ENCODE assay signal across 10 cellular contexts in genomic region chr17:49910094-49910857, GRCh38. TPM values are rescaled to one million over a fixed set of nuclear protein-coding genes. Genes with fewer than 3 reads are reported as not detected.
DNase-seq lines count a peak whose midpoint lies in the region; ATAC-seq and TF ChIP-seq lines count a peak whose summit lies in the region.
"Had no signal": no experiment of that assay in that cellular context is flagged by ENCODE, and none has a peak within 500 bp of the region (broad histone marks: within the 10 kb centered on the region; RNA-seq: fewer than 3 reads in every experiment).

No MANE protein-coding gene starts in this region.

- no peak for TF ChIP-seq EP300 in stomach (IDR thresholded peaks at IDR 0.05)

- 3% methylated on average over 40 to 68 of the region's 69 CpGs for WGBS in mesodermal cell (ENCODE audit: insufficient coverage in 2 of 2), 2 experiments
- 2 to 5% (median 2%) methylated on average over 9 to 69 of the region's 69 CpGs for WGBS in stomach, 5 donors

- H3K36me3 ChIP-seq in mesodermal cell (ENCODE audit: control insufficient read depth, insufficient read depth, low read length) (no peaks in the 10 kb centered on the region), stomach (no peaks in the 10 kb centered on the region)

- ATAC-seq in HG03460 (IDR thresholded peaks at IDR 0.05; ENCODE audit: unreplicated experiment) (no peak), GM21526 (IDR thresholded peaks at IDR 0.05; ENCODE audit: low FRiP score, unreplicated experiment) (no peak)

- TF ChIP-seq CTCF in brain (conservative IDR thresholded peaks at IDR 0.05) (no peak), stomach (IDR thresholded peaks at IDR 0.05) (no peak)

- peak overlapping the region in 1 of 5 experiments; percentile 54 for H3K27ac Mint-ChIP-seq in brain
- H3K27ac Mint-ChIP-seq: CD4-positive, alpha-beta T cell had no signal

- peaks cover 5% of the 10 kb centered on the region for H3K4me1 ChIP-seq in mesodermal cell (ENCODE audit: control insufficient read depth, insufficient read depth, low read length, poor library complexity, severe bottlenecking)
- H3K4me1 ChIP-seq in stomach: peaks cover 8 to 15% (median 12%) of the 10 kb centered on the region in 4 donors

- H3K27me3 Mint-ChIP-seq in brain: peaks cover 95% of the 10 kb centered on the region

- peaks cover 18 to 99% (median 76%) of the 10 kb centered on the region in 3 donors for H3K27me3 ChIP-seq in stomach

- no peak for TF ChIP-seq POLR2A in stomach (IDR thresholded peaks at IDR 0.05)

- peak overlapping the region; percentile 30 for H3K4me3 ChIP-seq in mesodermal cell (ENCODE audit: extremely low read depth, insufficient read depth, low read length, poor library complexity, severe bottlenecking)
- H3K4me3 ChIP-seq in stomach: peak overlapping the region; percentile 19 to 37 (median 31)

- intact Hi-C loops in stomach (cut with DNase I; ENCODE audit: low total_unique reads): no loop called here

- peaks cover 0 to 2% (median 0%) of the 10 kb centered on the region in 5 experiments for H3K9me3 Mint-ChIP-seq in brain
- H3K9me3 Mint-ChIP-seq: CD4-positive, alpha-beta T cell had no signal

- peak; percentile 7 for DNase-seq in activated naive CD4-positive, alpha-beta T cell treated with Interleukin-2 at 50 U/mL for 16 hours
- no peak for DNase-seq in activated naive CD4-positive, alpha-beta T cell (lab: John Stamatoyannopoulos, UW)
- DNase-seq in stomach: peak; percentile 59
- no peak for DNase-seq in Ammon's horn (ENCODE audit: low spot score)
- DNase-seq: KG1 had no signal

- no peaks in the 10 kb centered on the region for H3K36me3 Mint-ChIP-seq in brain

- H3K27ac ChIP-seq in mesodermal cell (ENCODE audit: low read depth, low read length, severe bottlenecking): no peak overlapping the region
- no peak overlapping the region for H3K27ac ChIP-seq in stomach

- no peaks in the 10 kb centered on the region for H3K9me3 ChIP-seq in mesodermal cell (ENCODE audit: control insufficient read depth, low read length)
- H3K9me3 ChIP-seq in stomach: no peaks in the 10 kb centered on the region

- H3K4me1 Mint-ChIP-seq in brain: peaks cover 5% of the 10 kb centered on the region

- H3K4me3 Mint-ChIP-seq in brain: peak overlapping the region; percentile 41 to 75 (median 57)

RNA-seq across cellular contexts. Expression of gene DLX4, which starts 58.7 kb away (rescaled TPM):
- polyA plus RNA-seq in brain (ENCODE audit: insufficient read depth, low read depth, low replicate concordance) (not detected), stomach (under 1 TPM in 2 of 3 donors, not detected in 1; 0.31 to 0.40 TPM)
- 0.66 TPM for polyA plus RNA-seq in mesodermal cell (2013, experiment 1 of 2)
- 0.25 TPM for polyA plus RNA-seq in mesodermal cell (2013, experiment 2 of 2)
- not detected for total RNA-seq in stomach

Comparison
In these comparisons a context has a peak if more than half of its experiments do, and no peak if none do; other contexts are left out.
1. DNase-seq: peak in activated naive CD4-positive, alpha-beta T cell treated with Interleukin-2 at 50 U/mL for 16 hours (single experiment) and stomach (single experiment); none in activated naive CD4-positive, alpha-beta T cell (0 of 4) and Ammon's horn (single experiment).